1 cellular context compared by ENCODE assay signal in the genomic region with DNA sequence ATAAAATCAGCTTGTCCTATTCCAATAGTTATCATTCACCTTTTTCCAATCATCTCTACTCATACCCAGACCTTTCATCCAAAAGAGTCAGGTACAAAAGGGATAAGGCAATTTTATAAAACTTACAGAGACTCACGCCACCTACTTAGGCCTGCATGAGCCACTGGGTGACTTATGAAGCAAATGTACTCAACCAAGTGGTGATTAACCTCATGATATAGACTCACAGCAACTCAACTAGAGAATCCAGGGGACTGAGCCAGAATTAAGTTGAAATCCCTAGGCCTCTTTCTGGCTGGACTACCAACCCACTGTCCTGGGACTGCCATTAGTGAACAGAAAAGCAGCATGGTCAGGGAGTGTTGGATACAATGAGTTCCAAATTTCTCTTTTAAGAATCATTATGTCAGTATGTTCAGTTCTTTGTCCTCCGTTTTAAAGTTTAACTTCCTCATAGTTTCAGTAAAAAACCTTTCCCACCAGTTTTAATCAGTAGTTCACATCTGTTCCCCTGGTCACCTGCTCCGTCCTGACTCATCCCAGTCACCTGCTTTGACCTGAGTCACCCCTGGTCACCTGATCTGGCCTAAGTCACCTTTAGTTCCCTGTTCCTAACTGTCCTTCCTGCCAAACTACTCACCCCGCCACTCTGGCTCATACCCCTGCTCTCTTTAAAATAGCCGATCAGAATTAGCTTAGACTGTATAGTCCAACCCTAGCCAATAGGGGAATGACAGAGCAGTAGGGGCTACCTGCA.
TF ChIP-seq lines count a peak whose summit lies in the region.

No MANE protein-coding gene starts in this region.

TF ChIP-seq in Ishikawa, 13 proteins besides CTCF, POLR2A, EP300 and RAD21 (continued from another document):
- TF ChIP-seq USF1 (IDR thresholded peaks at IDR 0.05) = peak; percentile 36; the same call in 1 of the 2 replicates
